Comparison of ENCODE assay signal across 1 cellular context in the genomic region with DNA sequence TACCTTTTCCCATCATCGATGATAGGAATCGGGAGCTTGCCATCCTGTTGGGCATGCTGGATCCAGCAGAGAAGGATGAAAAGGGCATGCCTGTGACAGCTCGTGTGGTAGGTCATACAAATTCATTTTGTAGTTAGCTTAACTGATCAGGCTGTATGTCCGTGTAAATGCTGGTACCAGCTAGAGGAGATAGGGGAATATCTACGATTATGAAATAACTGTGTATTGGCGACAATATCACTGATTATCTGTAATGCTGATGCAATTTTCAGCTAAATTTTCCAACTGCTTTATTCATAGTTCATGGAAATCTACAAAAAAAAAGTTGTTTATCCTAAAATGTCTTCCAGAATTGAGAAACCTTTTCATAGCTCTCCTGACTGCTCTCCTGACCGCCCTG.
TF ChIP-seq lines count a peak whose summit lies in the region.

No MANE protein-coding gene starts in this region.

TF ChIP-seq in GM23338, 12 proteins besides CTCF, POLR2A, EP300 and RAD21 (continued from another document):
- TF ChIP-seq, protein P1, sequence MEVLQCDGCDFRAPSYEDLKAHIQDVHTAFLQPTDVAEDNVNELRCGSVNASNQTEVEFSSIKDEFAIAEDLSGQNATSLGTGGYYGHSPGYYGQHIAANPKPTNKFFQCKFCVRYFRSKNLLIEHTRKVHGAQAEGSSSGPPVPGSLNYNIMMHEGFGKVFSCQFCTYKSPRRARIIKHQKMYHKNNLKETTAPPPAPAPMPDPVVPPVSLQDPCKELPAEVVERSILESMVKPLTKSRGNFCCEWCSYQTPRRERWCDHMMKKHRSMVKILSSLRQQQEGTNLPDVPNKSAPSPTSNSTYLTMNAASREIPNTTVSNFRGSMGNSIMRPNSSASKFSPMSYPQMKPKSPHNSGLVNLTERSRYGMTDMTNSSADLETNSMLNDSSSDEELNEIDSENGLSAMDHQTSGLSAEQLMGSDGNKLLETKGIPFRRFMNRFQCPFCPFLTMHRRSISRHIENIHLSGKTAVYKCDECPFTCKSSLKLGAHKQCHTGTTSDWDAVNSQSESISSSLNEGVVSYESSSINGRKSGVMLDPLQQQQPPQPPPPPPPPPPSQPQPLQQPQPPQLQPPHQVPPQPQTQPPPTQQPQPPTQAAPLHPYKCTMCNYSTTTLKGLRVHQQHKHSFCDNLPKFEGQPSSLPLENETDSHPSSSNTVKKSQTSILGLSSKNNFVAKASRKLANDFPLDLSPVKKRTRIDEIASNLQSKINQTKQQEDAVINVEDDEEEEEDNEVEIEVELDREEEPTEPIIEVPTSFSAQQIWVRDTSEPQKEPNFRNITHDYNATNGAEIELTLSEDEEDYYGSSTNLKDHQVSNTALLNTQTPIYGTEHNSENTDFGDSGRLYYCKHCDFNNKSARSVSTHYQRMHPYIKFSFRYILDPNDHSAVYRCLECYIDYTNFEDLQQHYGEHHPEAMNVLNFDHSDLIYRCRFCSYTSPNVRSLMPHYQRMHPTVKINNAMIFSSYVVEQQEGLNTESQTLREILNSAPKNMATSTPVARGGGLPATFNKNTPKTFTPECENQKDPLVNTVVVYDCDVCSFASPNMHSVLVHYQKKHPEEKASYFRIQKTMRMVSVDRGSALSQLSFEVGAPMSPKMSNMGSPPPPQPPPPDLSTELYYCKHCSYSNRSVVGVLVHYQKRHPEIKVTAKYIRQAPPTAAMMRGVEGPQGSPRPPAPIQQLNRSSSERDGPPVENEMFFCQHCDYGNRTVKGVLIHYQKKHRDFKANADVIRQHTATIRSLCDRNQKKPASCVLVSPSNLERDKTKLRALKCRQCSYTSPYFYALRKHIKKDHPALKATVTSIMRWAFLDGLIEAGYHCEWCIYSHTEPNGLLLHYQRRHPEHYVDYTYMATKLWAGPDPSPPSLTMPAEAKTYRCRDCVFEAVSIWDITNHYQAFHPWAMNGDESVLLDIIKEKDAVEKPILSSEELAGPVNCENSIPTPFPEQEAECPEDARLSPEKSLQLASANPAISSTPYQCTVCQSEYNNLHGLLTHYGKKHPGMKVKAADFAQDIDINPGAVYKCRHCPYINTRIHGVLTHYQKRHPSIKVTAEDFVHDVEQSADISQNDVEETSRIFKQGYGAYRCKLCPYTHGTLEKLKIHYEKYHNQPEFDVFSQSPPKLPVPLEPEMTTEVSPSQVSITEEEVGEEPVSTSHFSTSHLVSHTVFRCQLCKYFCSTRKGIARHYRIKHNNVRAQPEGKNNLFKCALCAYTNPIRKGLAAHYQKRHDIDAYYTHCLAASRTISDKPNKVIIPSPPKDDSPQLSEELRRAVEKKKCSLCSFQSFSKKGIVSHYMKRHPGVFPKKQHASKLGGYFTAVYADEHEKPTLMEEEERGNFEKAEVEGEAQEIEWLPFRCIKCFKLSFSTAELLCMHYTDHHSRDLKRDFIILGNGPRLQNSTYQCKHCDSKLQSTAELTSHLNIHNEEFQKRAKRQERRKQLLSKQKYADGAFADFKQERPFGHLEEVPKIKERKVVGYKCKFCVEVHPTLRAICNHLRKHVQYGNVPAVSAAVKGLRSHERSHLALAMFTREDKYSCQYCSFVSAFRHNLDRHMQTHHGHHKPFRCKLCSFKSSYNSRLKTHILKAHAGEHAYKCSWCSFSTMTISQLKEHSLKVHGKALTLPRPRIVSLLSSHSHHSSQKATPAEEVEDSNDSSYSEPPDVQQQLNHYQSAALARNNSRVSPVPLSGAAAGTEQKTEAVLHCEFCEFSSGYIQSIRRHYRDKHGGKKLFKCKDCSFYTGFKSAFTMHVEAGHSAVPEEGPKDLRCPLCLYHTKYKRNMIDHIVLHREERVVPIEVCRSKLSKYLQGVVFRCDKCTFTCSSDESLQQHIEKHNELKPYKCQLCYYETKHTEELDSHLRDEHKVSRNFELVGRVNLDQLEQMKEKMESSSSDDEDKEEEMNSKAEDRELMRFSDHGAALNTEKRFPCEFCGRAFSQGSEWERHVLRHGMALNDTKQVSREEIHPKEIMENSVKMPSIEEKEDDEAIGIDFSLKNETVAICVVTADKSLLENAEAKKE (CRISPR knock-in tag; IDR thresholded peaks at IDR 0.05), result no peak
- no peak for TF ChIP-seq NANOG (IDR thresholded peaks at IDR 0.05; ENCODE audit: borderline replicate concordance)
- no peak for TF ChIP-seq POLR2AphosphoS5 (IDR thresholded peaks at IDR 0.05; ENCODE audit: low read depth)
- TF ChIP-seq, protein P2, sequence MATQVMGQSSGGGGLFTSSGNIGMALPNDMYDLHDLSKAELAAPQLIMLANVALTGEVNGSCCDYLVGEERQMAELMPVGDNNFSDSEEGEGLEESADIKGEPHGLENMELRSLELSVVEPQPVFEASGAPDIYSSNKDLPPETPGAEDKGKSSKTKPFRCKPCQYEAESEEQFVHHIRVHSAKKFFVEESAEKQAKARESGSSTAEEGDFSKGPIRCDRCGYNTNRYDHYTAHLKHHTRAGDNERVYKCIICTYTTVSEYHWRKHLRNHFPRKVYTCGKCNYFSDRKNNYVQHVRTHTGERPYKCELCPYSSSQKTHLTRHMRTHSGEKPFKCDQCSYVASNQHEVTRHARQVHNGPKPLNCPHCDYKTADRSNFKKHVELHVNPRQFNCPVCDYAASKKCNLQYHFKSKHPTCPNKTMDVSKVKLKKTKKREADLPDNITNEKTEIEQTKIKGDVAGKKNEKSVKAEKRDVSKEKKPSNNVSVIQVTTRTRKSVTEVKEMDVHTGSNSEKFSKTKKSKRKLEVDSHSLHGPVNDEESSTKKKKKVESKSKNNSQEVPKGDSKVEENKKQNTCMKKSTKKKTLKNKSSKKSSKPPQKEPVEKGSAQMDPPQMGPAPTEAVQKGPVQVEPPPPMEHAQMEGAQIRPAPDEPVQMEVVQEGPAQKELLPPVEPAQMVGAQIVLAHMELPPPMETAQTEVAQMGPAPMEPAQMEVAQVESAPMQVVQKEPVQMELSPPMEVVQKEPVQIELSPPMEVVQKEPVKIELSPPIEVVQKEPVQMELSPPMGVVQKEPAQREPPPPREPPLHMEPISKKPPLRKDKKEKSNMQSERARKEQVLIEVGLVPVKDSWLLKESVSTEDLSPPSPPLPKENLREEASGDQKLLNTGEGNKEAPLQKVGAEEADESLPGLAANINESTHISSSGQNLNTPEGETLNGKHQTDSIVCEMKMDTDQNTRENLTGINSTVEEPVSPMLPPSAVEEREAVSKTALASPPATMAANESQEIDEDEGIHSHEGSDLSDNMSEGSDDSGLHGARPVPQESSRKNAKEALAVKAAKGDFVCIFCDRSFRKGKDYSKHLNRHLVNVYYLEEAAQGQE (IDR thresholded peaks at IDR 0.05; ENCODE audit: unreplicated experiment), result no peak
- no peak for TF ChIP-seq ZNF331 (CRISPR knock-in tag; IDR thresholded peaks at IDR 0.05; ENCODE audit: low read depth)
